ENCODE assay signal across 32 cellular contexts in the genomic region with DNA sequence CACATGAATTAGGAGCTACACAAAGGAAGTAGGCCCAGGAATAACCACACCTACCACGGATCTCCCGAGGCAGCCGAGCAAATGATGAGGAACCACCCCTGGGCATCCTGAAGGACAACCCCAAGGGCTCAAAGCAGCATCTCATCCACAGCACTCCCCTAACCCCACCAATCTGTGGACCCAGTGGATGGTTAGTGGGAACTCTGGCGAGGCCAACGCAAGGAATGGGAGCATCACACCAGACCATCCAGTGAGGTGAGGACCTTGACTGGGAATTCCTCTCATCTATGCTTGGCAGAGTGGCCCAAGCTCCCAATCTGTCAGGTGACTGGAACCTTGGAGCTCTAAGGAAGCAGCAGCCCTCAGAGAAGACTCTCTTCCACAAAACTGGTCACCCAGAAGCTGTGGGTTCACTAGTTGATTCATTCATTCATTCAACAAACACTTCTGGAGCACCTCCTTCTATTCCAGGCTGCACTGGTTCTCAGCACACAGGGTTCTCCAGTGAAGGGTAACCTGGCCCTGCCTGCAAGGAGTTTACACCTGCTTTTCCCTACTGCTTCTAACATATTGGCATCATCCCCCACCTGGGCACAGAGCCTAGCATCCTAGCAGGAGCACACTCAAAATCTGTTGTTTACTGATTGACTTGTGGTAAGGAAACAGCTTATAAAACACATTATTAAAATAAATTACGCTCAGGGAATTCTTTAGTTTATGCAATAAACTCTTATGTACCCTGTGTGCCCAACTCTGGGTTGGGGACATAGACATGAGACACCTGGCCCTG. TPM values are rescaled to one million over a fixed set of nuclear protein-coding genes. Genes with fewer than 3 reads are reported as not detected.
A peak's percentile ranks its signal among the peaks of the same experiment; 100 is the strongest.
DNase-seq lines count a peak whose midpoint lies in the region; ATAC-seq and TF ChIP-seq lines count a peak whose summit lies in the region.
"Had no signal": no experiment of that assay in that cellular context is flagged by ENCODE, and none has a peak within 500 bp of the region (broad histone marks: within the 10 kb centered on the region; RNA-seq: fewer than 3 reads in every experiment).

No MANE protein-coding gene starts in this region.

- no peak overlapping the region for H3K27ac ChIP-seq in CD4-positive, CD25-positive, alpha-beta regulatory T cell (ENCODE audit: insufficient read depth, low read length, poor library complexity, severe bottlenecking)
- H3K27ac ChIP-seq in caudate nucleus (ENCODE audit: low read depth, low read length), result peak overlapping the region; percentile 90
- H3K27ac ChIP-seq in spleen, result no peak overlapping the region
- H3K27ac ChIP-seq: HL-60, KMS-11, RWPE1, SK-N-MC had no signal

- DNase-seq in CD4-positive, CD25-positive, alpha-beta regulatory T cell, result no peak
- DNase-seq in caudate nucleus (lab: John Stamatoyannopoulos, UW) (peak in 1 of 61 donors; percentile 14), glutamatergic neuron (peak; percentile 1), spleen (peak; percentile 54), HK-2 (ENCODE audit: unreplicated experiment) (no peak)
- DNase-seq in activated T-cell treated with anti-CD3 and anti-CD28 coated beads, Interleukin-2, amount 50 U/mL, for 72 hours, result no peak
- DNase-seq: AML-193; CD8-positive, alpha-beta T cell; DMS 273 treated with DMSO at 0.1 percent for 48 hours; DMS79; EL; GF-D8; GOT3; HFFc6; NCI-H1048; NCI-H1417 treated with DMSO at 0.1 percent for 48 hours; NCI-H1694 treated with DMSO at 0.1 percent for 48 hours; NCI-H2081 treated with DMSO at 0.1 percent for 48 hours; NCI-H2171; NCI-H226; NCI-H510A; SHP77 treated with DMSO at 0.1 percent for 48 hours had no signal

- TF ChIP-seq POLR2A in spleen (IDR thresholded peaks at IDR 0.05), result no peak

- H3K9me3 ChIP-seq in CD4-positive, CD25-positive, alpha-beta regulatory T cell (ENCODE audit: control insufficient read depth in 2 of 2, low read length in 2 of 2), result no peaks in the 10 kb centered on the region
- H3K9me3 ChIP-seq in spleen, result no peaks in the 10 kb centered on the region
- H3K9me3 ChIP-seq: HAP-1 had no signal

- H3K36me3 Mint-ChIP-seq in CD4-positive, CD25-positive, alpha-beta regulatory T cell, result no peaks in the 10 kb centered on the region
- no peaks in the 10 kb centered on the region for H3K36me3 Mint-ChIP-seq in glutamatergic neuron (ENCODE audit: unreplicated experiment)
- no peaks in the 10 kb centered on the region for H3K36me3 Mint-ChIP-seq in activated T-cell treated with anti-CD3 and anti-CD28 coated beads, Interleukin-2, amount 50 U/mL, for 72 hours (ENCODE audit: insufficient read depth in 2 of 2)
- H3K36me3 Mint-ChIP-seq: CD8-positive, alpha-beta T cell had no signal

- no peaks in the 10 kb centered on the region for H3K9me3 Mint-ChIP-seq in CD4-positive, CD25-positive, alpha-beta regulatory T cell
- H3K9me3 Mint-ChIP-seq in glutamatergic neuron (ENCODE audit: unreplicated experiment), result no peaks in the 10 kb centered on the region
- no peaks in the 10 kb centered on the region for H3K9me3 Mint-ChIP-seq in activated T-cell treated with anti-CD3 and anti-CD28 coated beads, Interleukin-2, amount 50 U/mL, for 72 hours
- H3K9me3 Mint-ChIP-seq: CD8-positive, alpha-beta T cell; HFFc6; IgD-negative memory B cell had no signal

- H3K4me3 Mint-ChIP-seq in CD4-positive, CD25-positive, alpha-beta regulatory T cell, result no peak overlapping the region
- H3K4me3 Mint-ChIP-seq in glutamatergic neuron (ENCODE audit: unreplicated experiment), result no peak overlapping the region
- no peak overlapping the region for H3K4me3 Mint-ChIP-seq in activated T-cell treated with anti-CD3 and anti-CD28 coated beads, Interleukin-2, amount 50 U/mL, for 72 hours
- H3K4me3 Mint-ChIP-seq: CD8-positive, alpha-beta T cell; HFFc6; IgD-negative memory B cell had no signal

- H3K27ac Mint-ChIP-seq in CD4-positive, CD25-positive, alpha-beta regulatory T cell, result peak overlapping the region in 2 of 3 donors; percentile 8 to 17
- H3K27ac Mint-ChIP-seq in glutamatergic neuron (ENCODE audit: unreplicated experiment), result no peak overlapping the region
- H3K27ac Mint-ChIP-seq in activated T-cell treated with anti-CD3 and anti-CD28 coated beads, Interleukin-2, amount 50 U/mL, for 72 hours, result no peak overlapping the region
- H3K27ac Mint-ChIP-seq: CD8-positive, alpha-beta T cell; HFFc6; IgD-negative memory B cell had no signal

- peaks cover 13% of the 10 kb centered on the region for H3K27me3 ChIP-seq in CD4-positive, CD25-positive, alpha-beta regulatory T cell (ENCODE audit: control insufficient read depth, insufficient read depth, low read length)
- H3K27me3 ChIP-seq in spleen (replicated peaks in 1 of 7), result peaks cover 2 to 37% (median 9%) of the 10 kb centered on the region in 7 donors

- intact Hi-C loops in spleen (cut with DNase I; ENCODE audit: low total_unique reads), result loop anchor here (10.0 kb wide), 1 partner anchor 582 kb away; no protein-coding TSS in a partner anchor

- no peak for TF ChIP-seq CTCF in glutamatergic neuron (IDR thresholded peaks at IDR 0.05; ENCODE audit: partially characterized antibody, unreplicated experiment)
- no peak for TF ChIP-seq CTCF in spleen (IDR thresholded peaks at IDR 0.05 in 8 of 11, conservative IDR thresholded peaks at IDR 0.05 in 3 of 11)

- H3K4me3 ChIP-seq in CD4-positive, CD25-positive, alpha-beta regulatory T cell (ENCODE audit: low read depth, low read length), result no peak overlapping the region
- no peak overlapping the region for H3K4me3 ChIP-seq in spleen
- H3K4me3 ChIP-seq: HAP-1, SK-N-MC had no signal

- H3K4me1 ChIP-seq in CD4-positive, CD25-positive, alpha-beta regulatory T cell (ENCODE audit: control insufficient read depth, insufficient read depth, low read length, poor library complexity, severe bottlenecking), result peaks cover 8% of the 10 kb centered on the region
- H3K4me1 ChIP-seq in spleen, result peaks cover 0 to 34% (median 11%) of the 10 kb centered on the region in 6 donors
- H3K4me1 ChIP-seq: HAP-1 had no signal

- peaks cover 48% of the 10 kb centered on the region for H3K27me3 Mint-ChIP-seq in CD4-positive, CD25-positive, alpha-beta regulatory T cell
- H3K27me3 Mint-ChIP-seq in glutamatergic neuron (ENCODE audit: unreplicated experiment), result peaks cover 18% of the 10 kb centered on the region
- peaks cover 27% of the 10 kb centered on the region for H3K27me3 Mint-ChIP-seq in activated T-cell treated with anti-CD3 and anti-CD28 coated beads, Interleukin-2, amount 50 U/mL, for 72 hours (ENCODE audit: low read depth)

- peaks cover 0 to 25% (median 12%) of the 10 kb centered on the region in 4 donors for H3K4me1 Mint-ChIP-seq in CD4-positive, CD25-positive, alpha-beta regulatory T cell
- H3K4me1 Mint-ChIP-seq in glutamatergic neuron (ENCODE audit: low read depth, unreplicated experiment), result peaks cover 34% of the 10 kb centered on the region
- H3K4me1 Mint-ChIP-seq in activated T-cell treated with anti-CD3 and anti-CD28 coated beads, Interleukin-2, amount 50 U/mL, for 72 hours (ENCODE audit: low read depth), result peaks cover 37% of the 10 kb centered on the region

- no peaks in the 10 kb centered on the region for H3K36me3 ChIP-seq in CD4-positive, CD25-positive, alpha-beta regulatory T cell (ENCODE audit: control insufficient read depth, insufficient read depth, low read length)
- H3K36me3 ChIP-seq in spleen, result no peaks in the 10 kb centered on the region
- H3K36me3 ChIP-seq: HAP-1 had no signal

- no peak for ATAC-seq in CD4-positive, CD25-positive, alpha-beta regulatory T cell (ENCODE audit: low read depth in 2 of 2)
- ATAC-seq in GM19023 (IDR thresholded peaks at IDR 0.05; ENCODE audit: unreplicated experiment), result no peak
- ATAC-seq in activated T-cell treated with anti-CD3 and anti-CD28 coated beads, Interleukin-2, amount 50 U/mL, for 72 hours (replicated peaks in 1 of 2), result no peak
- no peak for ATAC-seq in HG02798 (IDR thresholded peaks at IDR 0.05; ENCODE audit: poor library complexity, unreplicated experiment)
- ATAC-seq: CD8-positive, alpha-beta T cell had no signal

- 55 to 97% (median 89%) methylated on average over 4 to 6 of the region's 6 CpGs for WGBS in spleen, 5 donors

RNA-seq across cellular contexts. Expression of gene ACSL6, which starts 4.9 kb away (rescaled TPM):
- 5.5 TPM for total RNA-seq in CD4-positive, CD25-positive, alpha-beta regulatory T cell
- polyA plus RNA-seq in CD4-positive, CD25-positive, alpha-beta regulatory T cell, result 1 to 10 TPM; 3.0 to 5.7 (median 4.5) TPM
- 8.1 TPM for total RNA-seq in glutamatergic neuron (ENCODE audit: unreplicated experiment)
- total RNA-seq in spleen, result 10 to 100 TPM in 1 of 7 donors, 1 to 10 TPM in 6; 3.1 to 18.4 (median 4.6) TPM
- polyA plus RNA-seq in spleen, result 1 to 10 TPM in 2 of 3 donors, under 1 TPM in 1; 0.76 to 1.3 (median 1.3) TPM
- total RNA-seq in activated T-cell treated with anti-CD3 and anti-CD28 coated beads, Interleukin-2, amount 50 U/mL, for 72 hours, result 1 to 10 TPM; 5.9 to 8.2 TPM
- total RNA-seq: HFFc6, OCI-LY7 had no signal

RNA-seq across cellular contexts. Expression of gene IL3, which starts 53.9 kb away (rescaled TPM):
- not detected for total RNA-seq in CD4-positive, CD25-positive, alpha-beta regulatory T cell
- polyA plus RNA-seq in CD4-positive, CD25-positive, alpha-beta regulatory T cell, result not detected
- total RNA-seq in glutamatergic neuron (ENCODE audit: unreplicated experiment) (not detected), spleen (not detected)
- polyA plus RNA-seq in spleen, result not detected
- 1 to 10 TPM; 6.2 to 8.9 TPM for total RNA-seq in activated T-cell treated with anti-CD3 and anti-CD28 coated beads, Interleukin-2, amount 50 U/mL, for 72 hours
- total RNA-seq: A172; CD8-positive, alpha-beta T cell; HFFc6; OCI-LY7 had no signal
- polyA plus RNA-seq: IgD-negative memory B cell had no signal

Comparison
In these comparisons a context has a peak if more than half of its experiments do, and no peak if none do; other contexts are left out.
1. DNase-seq: peak in glutamatergic neuron (single experiment) and spleen (single experiment); none in CD4-positive, CD25-positive, alpha-beta regulatory T cell (0 of 3), HK-2 (single experiment) and activated T-cell treated with anti-CD3 and anti-CD28 coated beads, Interleukin-2, amount 50 U/mL, for 72 hours (0 of 2).
2. H3K27ac Mint-ChIP-seq: peak in CD4-positive, CD25-positive, alpha-beta regulatory T cell (2 of 3); none in glutamatergic neuron (single experiment) and activated T-cell treated with anti-CD3 and anti-CD28 coated beads, Interleukin-2, amount 50 U/mL, for 72 hours (single experiment).